ENCODE assay signal across 7 cellular contexts in genomic region chr1:165257969-165258459, GRCh38.
DNase-seq lines count a peak whose midpoint lies in the region; ATAC-seq and TF ChIP-seq lines count a peak whose summit lies in the region.

No MANE protein-coding gene starts in this region.

- H3K9me3 Mint-ChIP-seq in endothelial cell (ENCODE audit: unreplicated experiment): no peaks in the 10 kb centered on the region

- no peak overlapping the region for H4K91ac ChIP-seq in mesenchymal stem cell (ENCODE audit: low read length)

- H2AK5ac ChIP-seq in mesenchymal stem cell (ENCODE audit: low read length, severe bottlenecking): no peak overlapping the region

- H2BK15ac ChIP-seq in mesenchymal stem cell (ENCODE audit: low read depth, poor library complexity, severe bottlenecking): no peak overlapping the region

- intact Hi-C loops in upper lobe of right lung (cut with DNase I): no loop called here

- H3K18ac ChIP-seq in mesenchymal stem cell (ENCODE audit: low read depth in 1 of 2, low read length in 2 of 2): no peak overlapping the region

- H3K27me3 Mint-ChIP-seq in endothelial cell (ENCODE audit: unreplicated experiment): peaks cover 1% of the 10 kb centered on the region

- no peak overlapping the region for H2BK12ac ChIP-seq in mesenchymal stem cell (ENCODE audit: low read length in 2 of 2)

- no peak overlapping the region for H3K9ac ChIP-seq in mesenchymal stem cell (ENCODE audit: low read length)

- H3K9me3 ChIP-seq in mesenchymal stem cell (ENCODE audit: control insufficient read depth, low read length) (no peaks in the 10 kb centered on the region), upper lobe of right lung (no peaks in the 10 kb centered on the region)

- DNase-seq in GM12864 (ENCODE audit: low read depth): peak; percentile 31
- DNase-seq in HEK293T (ENCODE audit: extremely low spot score): peak; percentile 90
- DNase-seq in NCI-H128 (lab: John Stamatoyannopoulos, UW; ENCODE audit: unreplicated experiment): peak; percentile 76
- peak; percentile 54 for DNase-seq in SW480 (ENCODE audit: low spot score)
- DNase-seq in endothelial cell (ENCODE audit: low spot score): peak; percentile 83
- DNase-seq in mesenchymal stem cell: peak; percentile 17
- DNase-seq in upper lobe of right lung: no peak

- peak; percentile 76 for TF ChIP-seq CTCF in GM12864 (IDR thresholded peaks at IDR 0.05; ENCODE audit: low read depth, low read length, missing control alignments)
- TF ChIP-seq CTCF in endothelial cell (IDR thresholded peaks at IDR 0.05; ENCODE audit: unreplicated experiment): peak; percentile 89
- TF ChIP-seq CTCF in upper lobe of right lung (IDR thresholded peaks at IDR 0.05): peak; percentile 57

- no peak overlapping the region for H3K27ac Mint-ChIP-seq in endothelial cell (ENCODE audit: unreplicated experiment)

- H3K79me1 ChIP-seq in mesenchymal stem cell (replicated peaks; ENCODE audit: low read length, poor library complexity, severe bottlenecking): no peaks in the 10 kb centered on the region

- H3K27me3 ChIP-seq in mesenchymal stem cell (ENCODE audit: control insufficient read depth in 1 of 2, insufficient read depth in 1 of 2, low read length in 2 of 2): peaks cover 0 to 32% of the 10 kb centered on the region in 2 experiments
- H3K27me3 ChIP-seq in upper lobe of right lung: no peaks in the 10 kb centered on the region

- H3K4me1 Mint-ChIP-seq in endothelial cell (ENCODE audit: unreplicated experiment): no peaks in the 10 kb centered on the region

- H3K4ac ChIP-seq in mesenchymal stem cell (ENCODE audit: low read depth in 1 of 2, low read length in 2 of 2): no peak overlapping the region

- ATAC-seq in upper lobe of right lung: peak; percentile 76

- H3K27ac ChIP-seq in mesenchymal stem cell (ENCODE audit: low read length, poor library complexity, severe bottlenecking) (no peak overlapping the region), upper lobe of right lung (no peak overlapping the region)

- WGBS in mesenchymal stem cell: 51% methylated on average over 3 of the region's 3 CpGs

- H3K4me1 ChIP-seq in mesenchymal stem cell (ENCODE audit: control insufficient read depth, insufficient read depth, low read depth, low read length): no peaks in the 10 kb centered on the region
- no peaks in the 10 kb centered on the region for H3K4me1 ChIP-seq in upper lobe of right lung

- no peak overlapping the region for H2AFZ ChIP-seq in mesenchymal stem cell (ENCODE audit: low read depth, low read length)

- H3K36me3 ChIP-seq in mesenchymal stem cell (ENCODE audit: control insufficient read depth in 1 of 2, insufficient read depth in 2 of 2, low read depth in 1 of 2, low read length in 2 of 2): no peaks in the 10 kb centered on the region
- H3K36me3 ChIP-seq in upper lobe of right lung: no peaks in the 10 kb centered on the region

- H2BK5ac ChIP-seq in mesenchymal stem cell (ENCODE audit: low read depth, low read length, poor library complexity, severe bottlenecking): no peak overlapping the region

- H3K4me3 ChIP-seq in GM12864 (ENCODE audit: low read depth, low read length) (no peak overlapping the region), mesenchymal stem cell (ENCODE audit: insufficient read depth in 1 of 2, low read depth in 1 of 2, low read length in 2 of 2) (no peak overlapping the region), upper lobe of right lung (no peak overlapping the region)

- H3K14ac ChIP-seq in mesenchymal stem cell (ENCODE audit: low read length in 2 of 2): no peak overlapping the region

- no peak overlapping the region for H3K4me2 ChIP-seq in mesenchymal stem cell (ENCODE audit: low read length, poor library complexity, severe bottlenecking)

- H3K23ac ChIP-seq in mesenchymal stem cell (ENCODE audit: low read length in 2 of 2): no peak overlapping the region

- no peaks in the 10 kb centered on the region for H3K36me3 Mint-ChIP-seq in endothelial cell (ENCODE audit: low read depth, unreplicated experiment)

- H2BK120ac ChIP-seq in mesenchymal stem cell (ENCODE audit: low read depth, low read length): no peak overlapping the region

- POLR2A ChIA-PET in HEK293T (lab: Yijun Ruan, JAX): no interaction called here

- CTCF ChIA-PET in HEK293T (lab: Yijun Ruan, JAX): interaction anchor here (0.6 to 2.0 kb wide), 8 partner anchors 9 to 115 kb away, joined by 3 to 17 read pairs (median 4); no protein-coding TSS in a partner anchor

- no peak overlapping the region for H4K8ac ChIP-seq in mesenchymal stem cell (ENCODE audit: low read length)

- H3K4me3 Mint-ChIP-seq in endothelial cell (ENCODE audit: unreplicated experiment): no peak overlapping the region

TF ChIP-seq in HEK293T, 16 proteins besides CTCF, POLR2A, EP300 and RAD21:
- TF ChIP-seq ZNF384 (IDR thresholded peaks at IDR 0.05) (no peak), ARNT (IDR thresholded peaks at IDR 0.05) (no peak), HDGF (IDR thresholded peaks at IDR 0.05; ENCODE audit: borderline replicate concordance) (no peak), L3MBTL2 (conservative IDR thresholded peaks at IDR 0.05) (peak; percentile 39), PKNOX1 (IDR thresholded peaks at IDR 0.05) (no peak)
